ENCODE assay signal across 8 cellular contexts in the genomic region with DNA sequence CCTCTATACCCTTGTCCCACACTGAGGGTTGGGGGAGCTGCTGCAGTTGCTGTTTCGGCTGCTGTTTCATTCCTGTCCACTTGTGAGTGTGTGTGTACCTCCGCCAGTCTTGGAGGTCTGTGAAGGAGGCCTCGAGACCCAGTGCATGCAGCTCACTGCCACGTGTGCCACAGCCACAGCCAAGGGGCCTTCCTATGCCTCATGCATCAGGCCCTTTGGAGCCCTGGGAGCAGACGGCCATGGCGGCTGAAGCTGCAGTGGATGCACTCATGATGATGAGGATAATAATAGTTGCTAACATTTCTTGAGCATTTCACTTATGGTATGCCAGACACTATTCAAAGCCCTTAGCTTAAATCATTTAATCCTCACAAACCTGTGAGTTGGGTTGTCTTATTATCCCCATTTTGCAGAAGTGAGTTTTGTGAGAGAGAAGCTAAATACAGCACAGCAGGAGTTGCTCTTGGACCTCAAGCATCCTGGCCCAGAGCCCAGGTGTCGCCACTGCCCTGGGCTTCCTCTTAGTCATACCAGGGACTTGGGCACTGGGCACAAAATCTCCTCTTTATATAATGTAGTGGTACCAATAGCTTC.
DNase-seq lines count a peak whose midpoint lies in the region; ATAC-seq and TF ChIP-seq lines count a peak whose summit lies in the region.

No MANE protein-coding gene starts in this region.

- no peak overlapping the region for H3K4me3 ChIP-seq in GM23248
- H3K4me3 ChIP-seq in Panc1 (ENCODE audit: low read depth in 2 of 2, low read length in 2 of 2), result no peak overlapping the region
- peak overlapping the region in 1 of 2 donors; percentile 8 for H3K4me3 ChIP-seq in duodenal mucosa (ENCODE audit: low read depth in 1 of 2, low read length in 2 of 2)

- H3K4me1 Mint-ChIP-seq in nephron, result peaks cover 20% of the 10 kb centered on the region

- peaks cover 52% of the 10 kb centered on the region for H3K4me1 ChIP-seq in GM23248 (ENCODE audit: insufficient read depth)
- H3K4me1 ChIP-seq in Panc1 (ENCODE audit: control insufficient read depth, insufficient read depth, low read length), result no peaks in the 10 kb centered on the region
- peaks cover 46 to 57% of the 10 kb centered on the region in 2 donors for H3K4me1 ChIP-seq in duodenal mucosa (ENCODE audit: control insufficient read depth in 1 of 2, insufficient read depth in 2 of 2, low read length in 2 of 2)

- CTCF ChIA-PET in Panc1 (lab: Charles Lee), result no interaction called here

- in situ Hi-C loops in GM23248 (cut with MboI), result no loop called here
- in situ Hi-C loops in Panc1 (cut with HindIII; ENCODE audit: low pct_unique_long_range_greater_than_20kb, low sequenced_read_pairs), result no loop called here
- in situ Hi-C loops in KBM-7 (cut with MboI; ENCODE audit: low pct_unique_long_range_greater_than_20kb, low sequenced_read_pairs), result loop anchor here (10.0 kb wide), 1 partner anchor 257 kb away; no protein-coding TSS in a partner anchor

- H3K27me3 ChIP-seq in GM23248 (replicated peaks; ENCODE audit: insufficient read depth), result no peaks in the 10 kb centered on the region
- no peaks in the 10 kb centered on the region for H3K27me3 ChIP-seq in Panc1 (ENCODE audit: control insufficient read depth, insufficient read depth, low read length)
- H3K27me3 ChIP-seq in duodenal mucosa (ENCODE audit: control insufficient read depth in 1 of 2, insufficient read depth in 2 of 2, low read length in 2 of 2), result no peaks in the 10 kb centered on the region

- H3K36me3 Mint-ChIP-seq in nephron (ENCODE audit: low read depth), result no peaks in the 10 kb centered on the region

- no peak overlapping the region for H2AFZ ChIP-seq in GM23248

- H3K9me2 ChIP-seq in GM23248 (ENCODE audit: insufficient read depth), result no peaks in the 10 kb centered on the region

- ATAC-seq in Panc1, result peak; percentile 38; the same call in 1 of the 2 replicates
- no peak for ATAC-seq in HG03457 (IDR thresholded peaks at IDR 0.05; ENCODE audit: unreplicated experiment)

- POLR2A ChIA-PET in Panc1 (lab: Charles Lee), result no interaction called here

- intact Hi-C loops in Panc1 (cut with micrococcal nuclease; ENCODE audit: unreplicated experiment), result loop anchor here (10.0 kb wide), 1 partner anchor 237 kb away; no protein-coding TSS in a partner anchor

- H3K4me3 Mint-ChIP-seq in nephron, result peak overlapping the region in 1 of 3 experiments; percentile 31

- H4K20me1 ChIP-seq in GM23248 (ENCODE audit: insufficient read depth), result no peaks in the 10 kb centered on the region

- H3K27ac ChIP-seq in GM23248 (peak overlapping the region; percentile 94; the same call in 1 of the 2 replicates), Panc1 (ENCODE audit: low read length) (no peak overlapping the region), duodenal mucosa (ENCODE audit: low read depth, low read length) (peak overlapping the region; percentile 78)

- no peaks in the 10 kb centered on the region for H3K9me3 Mint-ChIP-seq in nephron

- peaks cover 39% of the 10 kb centered on the region for H3F3A ChIP-seq in GM23248 (ENCODE audit: insufficient read depth)

- H3K79me2 ChIP-seq in GM23248 (ENCODE audit: insufficient read depth), result peaks cover 48% of the 10 kb centered on the region

- TF ChIP-seq CTCF in Panc1 (IDR thresholded peaks at IDR 0.05) (no peak), nephron (IDR thresholded peaks at IDR 0.05; ENCODE audit: unreplicated experiment in 3 of 3) (no peak)

- no peaks in the 10 kb centered on the region for H3K36me3 ChIP-seq in GM23248 (ENCODE audit: low read depth)
- H3K36me3 ChIP-seq in Panc1 (ENCODE audit: control insufficient read depth, insufficient read depth, low read length), result no peaks in the 10 kb centered on the region
- no peaks in the 10 kb centered on the region for H3K36me3 ChIP-seq in duodenal mucosa (ENCODE audit: control insufficient read depth in 1 of 2, insufficient read depth in 2 of 2, low read length in 2 of 2)

- H3K9me3 ChIP-seq in GM23248 (ENCODE audit: low read depth) (no peaks in the 10 kb centered on the region), Panc1 (ENCODE audit: control insufficient read depth, insufficient read depth, low read depth, low read length) (no peaks in the 10 kb centered on the region), duodenal mucosa (ENCODE audit: control insufficient read depth in 1 of 2, low read length in 2 of 2) (no peaks in the 10 kb centered on the region)

- H3K9ac ChIP-seq in GM23248 (no peak overlapping the region), duodenal mucosa (ENCODE audit: low read depth in 1 of 2, low read length in 2 of 2) (peak overlapping the region; percentile 44 to 52)

- peaks cover 9% of the 10 kb centered on the region for H3K27me3 Mint-ChIP-seq in nephron (ENCODE audit: low read depth)

- 88% methylated on average over 7 of the region's 7 CpGs for WGBS in GM23248 (ENCODE audit: low coverage in 1 of 2, low lambda C conversion rate in 2 of 2, missing lambda C conversion rate in 2 of 2), 2 experiments

- DNase-seq in GM23248, result peak; percentile 64
- DNase-seq in Panc1 (ENCODE audit: low read depth, low spot score), result no peak
- no peak for DNase-seq in superior temporal gyrus (ENCODE audit: extremely low spot score)
- no peak for DNase-seq in KBM-7
- no peak for DNase-seq in central memory CD4-positive, alpha-beta T cell

- no peak overlapping the region for H3K4me2 ChIP-seq in GM23248 (ENCODE audit: unreplicated experiment)

- BruUV-seq in Panc1 (replicated peaks; lab: Mats Ljungman, UMichigan), result no TSS peak

- peak overlapping the region in 2 of 3 experiments; percentile 92 to 95 for H3K27ac Mint-ChIP-seq in nephron
